ENCODE assay signal across 12 cellular contexts in genomic region chr4:25320374-25321172, GRCh38. TPM values are rescaled to one million over a fixed set of nuclear protein-coding genes. Genes with fewer than 3 reads are reported as not detected.
DNase-seq lines count a peak whose midpoint lies in the region; TF ChIP-seq lines count a peak whose summit lies in the region.
"Had no signal": no experiment of that assay in that cellular context is flagged by ENCODE, and none has a peak within 500 bp of the region (broad histone marks: within the 10 kb centered on the region; RNA-seq: fewer than 3 reads in every experiment).

No MANE protein-coding gene starts in this region.

- H3K79me2 ChIP-seq in GM23248 (ENCODE audit: insufficient read depth) = no peaks in the 10 kb centered on the region

- H3K4me1 ChIP-seq in GM23248 (ENCODE audit: insufficient read depth) (peaks cover 21% of the 10 kb centered on the region), right atrium auricular region (no peaks in the 10 kb centered on the region)
- H3K4me1 ChIP-seq: gastrocnemius medialis had no signal

- H3K9ac ChIP-seq in GM23248 = peak overlapping the region; percentile 59

- CTCF ChIA-PET in RWPE1 (lab: Yijun Ruan, JAX) = interaction anchor here (0.6 to 1.2 kb wide), 2 partner anchors 8 to 11 kb away, joined by 3 read pairs; partner anchors contain the start of gene ZCCHC4

- H3K4me3 ChIP-seq in AG09309 (ENCODE audit: control insufficient read depth, low read depth, low read length) = no peak overlapping the region
- H3K4me3 ChIP-seq in GM23248 = peak overlapping the region; percentile 47
- no peak overlapping the region for H3K4me3 ChIP-seq in right atrium auricular region
- H3K4me3 ChIP-seq: gastrocnemius medialis had no signal

- H3K4me2 ChIP-seq in GM23248 (ENCODE audit: unreplicated experiment) = peak overlapping the region; percentile 59

- no peak for TF ChIP-seq CTCF in AG09309 (IDR thresholded peaks at IDR 0.05; ENCODE audit: control insufficient read depth, insufficient read depth, low read depth, low read length, missing control alignments)
- TF ChIP-seq CTCF in RWPE1 (conservative IDR thresholded peaks at IDR 0.05; ENCODE audit: low read depth) = no peak
- TF ChIP-seq CTCF in right atrium auricular region (IDR thresholded peaks at IDR 0.05) = no peak

- WGBS in GM23248 (ENCODE audit: low coverage in 1 of 2, low lambda C conversion rate in 2 of 2, missing lambda C conversion rate in 2 of 2), 2 experiments = 0 to 2% methylated on average over 2 of the region's 2 CpGs

- H3F3A ChIP-seq in GM23248 (ENCODE audit: insufficient read depth) = peaks cover 41% of the 10 kb centered on the region

- H3K36me3 ChIP-seq in GM23248 (ENCODE audit: low read depth) (peaks cover 3% of the 10 kb centered on the region; the same call in 1 of the 2 replicates), right atrium auricular region (peaks cover 13% of the 10 kb centered on the region)
- H3K36me3 ChIP-seq: neutrophil had no signal

- DNase-seq in AG09309 (ENCODE audit: low read depth) (peak; percentile 49), GM23248 (peak; percentile 89), RWPE1 (ENCODE audit: low spot score) (peak; percentile 80), fibroblast of gingiva (ENCODE audit: low read depth) (peak; percentile 77), right atrium auricular region (ENCODE audit: low spot score) (no peak), NCI-H1105 treated with DMSO at 0.1 percent for 48 hours (lab: John Stamatoyannopoulos, UW) (no peak), GM19238 (ENCODE audit: insufficient read length, low spot score) (no peak), COLO668 (lab: John Stamatoyannopoulos, UW; ENCODE audit: unreplicated experiment) (no peak)
- DNase-seq: activated CD4-positive, alpha-beta T cell treated with anti-CD3 and anti-CD28 coated beads for 4 hours; gastrocnemius medialis; NCI-H146 had no signal

- in situ Hi-C loops in GM23248 (cut with MboI) = no loop called here

- POLR2A ChIA-PET in RWPE1 (lab: Yijun Ruan, JAX; ENCODE audit: low non-redundant PET) = no interaction called here

- H3K27ac ChIP-seq in GM23248 = peak overlapping the region; percentile 89
- no peak overlapping the region for H3K27ac ChIP-seq in RWPE1
- no peak overlapping the region for H3K27ac ChIP-seq in right atrium auricular region
- H3K27ac ChIP-seq: gastrocnemius medialis, neutrophil had no signal

- no peaks in the 10 kb centered on the region for H3K9me2 ChIP-seq in GM23248 (ENCODE audit: insufficient read depth)

- H3K9me3 ChIP-seq in GM23248 (ENCODE audit: low read depth) (no peaks in the 10 kb centered on the region), right atrium auricular region (no peaks in the 10 kb centered on the region)
- H3K9me3 ChIP-seq: gastrocnemius medialis, neutrophil had no signal

- H3K27me3 ChIP-seq in GM23248 (replicated peaks; ENCODE audit: insufficient read depth) (no peaks in the 10 kb centered on the region), right atrium auricular region (no peaks in the 10 kb centered on the region)
- H3K27me3 ChIP-seq: gastrocnemius medialis, neutrophil had no signal

- peak overlapping the region; percentile 46 for H2AFZ ChIP-seq in GM23248

- H4K20me1 ChIP-seq in GM23248 (ENCODE audit: insufficient read depth) = no peaks in the 10 kb centered on the region

RNA-seq across cellular contexts. Expression of gene ZCCHC4, which starts 8.0 kb away (rescaled TPM):
- 13.2 and 13.3 TPM in 2 replicates for total RNA-seq in GM23248 (2014; rRNA removed; shearing (Covaris generic))
- polyA plus RNA-seq in GM23248 (2016; fragmentation: Nextera tagmentation; extraction: Ambion mirVana) = 8.8 and 9.5 TPM in 2 replicates
- 1 to 10 TPM; 7.4 to 7.9 TPM for total RNA-seq in right atrium auricular region

RNA-seq across cellular contexts. Expression of gene ANAPC4, which starts 56.5 kb away (rescaled TPM):
- 19.7 and 20.0 TPM in 2 replicates for total RNA-seq in GM23248 (2014; rRNA removed; shearing (Covaris generic))
- polyA plus RNA-seq in GM23248 (2016; fragmentation: Nextera tagmentation; extraction: Ambion mirVana) = 21.3 and 22.0 TPM in 2 replicates
- total RNA-seq in right atrium auricular region = 10 to 100 TPM in 1 of 2 donors, 1 to 10 TPM in 1; 9.9 to 10.3 TPM

Comparison
In these comparisons a context has a peak if more than half of its experiments do, and no peak if none do; other contexts are left out.
1. DNase-seq: peak in AG09309 (single experiment), GM23248 (single experiment), RWPE1 (single experiment) and fibroblast of gingiva (single experiment); none in right atrium auricular region (single experiment), NCI-H1105 treated with DMSO at 0.1 percent for 48 hours (single experiment), GM19238 (single experiment) and COLO668 (single experiment).